15 cellular contexts compared by ENCODE assay signal in genomic region chr1:53311909-53312305, GRCh38.
"Had no signal": no experiment of that assay in that cellular context is flagged by ENCODE, and none has a peak within 500 bp of the region (broad histone marks: within the 10 kb centered on the region; RNA-seq: fewer than 3 reads in every experiment).

No MANE protein-coding gene starts in this region.

- H3K27me3 Mint-ChIP-seq: effector memory CD8-positive, alpha-beta T cell had no signal

- H3K27me3 ChIP-seq: neutrophil, thyroid gland had no signal

- H3K9me3 ChIP-seq: neutrophil, thyroid gland had no signal

- H3K4me3 ChIP-seq: thyroid gland had no signal

- ATAC-seq: effector memory CD8-positive, alpha-beta T cell had no signal

- DNase-seq: activated CD4-positive, alpha-beta T cell treated with anti-CD3 and anti-CD28 coated beads for 4 hours; activated gamma-delta T cell; activated T-cell treated with anti-CD3 and anti-CD28 coated beads for 4 hours; cortex of kidney; effector memory CD8-positive, alpha-beta T cell; hippocampal formation; kidney glomerular epithelial cell; naive B cell; retina; stimulated activated CD4-positive, alpha-beta T cell treated with anti-CD3 and anti-CD28 coated beads, Interleukin-15, amount 100 ng/mL, for 24 hours; stimulated activated CD4-positive, alpha-beta T cell treated with anti-CD3 and anti-CD28 coated beads, Interleukin-4, amount 100 ng/mL, for 24 hours; T-helper 9 cell; thyroid gland had no signal

- H3K27ac ChIP-seq: epithelial cell of prostate, neutrophil, thyroid gland had no signal

- H3K9me3 Mint-ChIP-seq: effector memory CD8-positive, alpha-beta T cell; naive B cell had no signal

- H3K27ac Mint-ChIP-seq: naive B cell had no signal

- H3K4me3 Mint-ChIP-seq: effector memory CD8-positive, alpha-beta T cell; naive B cell had no signal

- H3K36me3 Mint-ChIP-seq: naive B cell had no signal

- H3K36me3 ChIP-seq: neutrophil, thyroid gland had no signal
